ENCODE assay signal across 24 cellular contexts in genomic region chr1:157971723-157972122, GRCh38. TPM values are rescaled to one million over a fixed set of nuclear protein-coding genes. Genes with fewer than 3 reads are reported as not detected.
"Had no signal": no experiment of that assay in that cellular context is flagged by ENCODE, and none has a peak within 500 bp of the region (broad histone marks: within the 10 kb centered on the region; RNA-seq: fewer than 3 reads in every experiment).

No MANE protein-coding gene starts in this region.

- H3K4me1 ChIP-seq: left ventricle myocardium inferior, right lobe of liver, testis had no signal

- H3K4me3 ChIP-seq: left ventricle myocardium inferior, lung, mucosa of descending colon, ovary, right atrium auricular region, right lobe of liver, skin epidermis, stomach, testis, thyroid gland, transverse colon, upper lobe of left lung, vagina had no signal

- H3K4me3 Mint-ChIP-seq: naive thymus-derived CD4-positive, alpha-beta T cell; natural killer cell treated with Interleukin-12 subunit alpha and Interleukin-12 subunit beta and Interleukin-15 and Interleukin-18, amount 100 ng/mL, for 72 hours; stimulated activated naive B cell treated with anti-CD40 and anti-IgM and Interleukin-4, amounts not matched to agents 10 μg/mL and 1 μg/mL and 100 μg/mL, for 72 hours had no signal

- H3K27me3 ChIP-seq: ovary, right atrium auricular region, right lobe of liver, stomach, testis, thyroid gland, transverse colon, upper lobe of left lung, vagina had no signal

- H3K9me3 Mint-ChIP-seq: natural killer cell treated with Interleukin-12 subunit alpha and Interleukin-12 subunit beta and Interleukin-15 and Interleukin-18, amount 100 ng/mL, for 72 hours had no signal

- ATAC-seq: mucosa of descending colon; naive thymus-derived CD4-positive, alpha-beta T cell; natural killer cell treated with Interleukin-12 subunit alpha and Interleukin-12 subunit beta and Interleukin-15 and Interleukin-18, amount 100 ng/mL, for 72 hours; right lobe of liver; stimulated activated naive B cell treated with anti-CD40 and anti-IgM and Interleukin-4, amounts not matched to agents 10 μg/mL and 1 μg/mL and 100 μg/mL, for 72 hours; stimulated activated naive CD8-positive, alpha-beta T cell treated with anti-CD3 and anti-CD28 coated beads, Interleukin-15, Interleukin-2, amounts not matched to agents 100 U/mL and 50 U/mL, for 24 hours had no signal

- H3K27me3 Mint-ChIP-seq: progenitor cell of endocrine pancreas had no signal

- H3K9me3 ChIP-seq: mucosa of descending colon, ovary, right atrium auricular region, right lobe of liver, testis, thyroid gland, transverse colon, upper lobe of left lung, vagina had no signal

- H3K36me3 ChIP-seq: left ventricle myocardium inferior, ovary, right atrium auricular region, right lobe of liver, stomach, thyroid gland, transverse colon, upper lobe of left lung, vagina had no signal

- DNase-seq: islet precursor cell; left ventricle myocardium inferior; midbrain; mucosa of descending colon; naive thymus-derived CD4-positive, alpha-beta T cell; ovary; right lobe of liver; stimulated activated CD4-positive, alpha-beta T cell treated with anti-CD3 and anti-CD28 coated beads, Interleukin-12 subunit alpha, Interleukin-12 subunit beta, amount 100 ng/mL, for 4 hours; stimulated activated CD4-positive, alpha-beta T cell treated with anti-CD3 and anti-CD28 coated beads, Interleukin-15, amount 100 ng/mL, for 24 hours; stimulated activated CD4-positive, alpha-beta T cell treated with anti-CD3 and anti-CD28 coated beads, Interleukin-2, amount 100 ng/mL, for 24 hours; stimulated activated CD4-positive, alpha-beta T cell treated with anti-CD3 and anti-CD28 coated beads, Interleukin-4, amount 100 ng/mL, for 1 hour; stimulated activated naive B cell treated with anti-CD40 and anti-IgM and Interleukin-4, amounts not matched to agents 10 μg/mL and 1 μg/mL and 100 μg/mL, for 72 hours; stimulated activated naive CD8-positive, alpha-beta T cell treated with anti-CD3 and anti-CD28 coated beads, Interleukin-15, Interleukin-2, amounts not matched to agents 100 U/mL and 50 U/mL, for 24 hours; stomach; testis; thyroid gland; transverse colon; upper lobe of left lung had no signal

- H3K27ac Mint-ChIP-seq: naive thymus-derived CD4-positive, alpha-beta T cell; natural killer cell treated with Interleukin-12 subunit alpha and Interleukin-12 subunit beta and Interleukin-15 and Interleukin-18, amount 100 ng/mL, for 72 hours; progenitor cell of endocrine pancreas; stimulated activated naive B cell treated with anti-CD40 and anti-IgM and Interleukin-4, amounts not matched to agents 10 μg/mL and 1 μg/mL and 100 μg/mL, for 72 hours had no signal

- H3K27ac ChIP-seq: left ventricle myocardium inferior, ovary, right atrium auricular region, right lobe of liver, skin epidermis, stomach, testis, thyroid gland, transverse colon, upper lobe of left lung, vagina had no signal

- H3K36me3 Mint-ChIP-seq: naive thymus-derived CD4-positive, alpha-beta T cell; natural killer cell treated with Interleukin-12 subunit alpha and Interleukin-12 subunit beta and Interleukin-15 and Interleukin-18, amount 100 ng/mL, for 72 hours had no signal

RNA-seq across cellular contexts. Expression of gene KIRREL1, which starts 21.7 kb away (rescaled TPM):
- total RNA-seq: naive thymus-derived CD4-positive, alpha-beta T cell; natural killer cell treated with Interleukin-12 subunit alpha and Interleukin-12 subunit beta and Interleukin-15 and Interleukin-18, amount 100 ng/mL, for 72 hours had no signal
- polyA plus RNA-seq: naive thymus-derived CD4-positive, alpha-beta T cell had no signal
